In the genomic region with DNA sequence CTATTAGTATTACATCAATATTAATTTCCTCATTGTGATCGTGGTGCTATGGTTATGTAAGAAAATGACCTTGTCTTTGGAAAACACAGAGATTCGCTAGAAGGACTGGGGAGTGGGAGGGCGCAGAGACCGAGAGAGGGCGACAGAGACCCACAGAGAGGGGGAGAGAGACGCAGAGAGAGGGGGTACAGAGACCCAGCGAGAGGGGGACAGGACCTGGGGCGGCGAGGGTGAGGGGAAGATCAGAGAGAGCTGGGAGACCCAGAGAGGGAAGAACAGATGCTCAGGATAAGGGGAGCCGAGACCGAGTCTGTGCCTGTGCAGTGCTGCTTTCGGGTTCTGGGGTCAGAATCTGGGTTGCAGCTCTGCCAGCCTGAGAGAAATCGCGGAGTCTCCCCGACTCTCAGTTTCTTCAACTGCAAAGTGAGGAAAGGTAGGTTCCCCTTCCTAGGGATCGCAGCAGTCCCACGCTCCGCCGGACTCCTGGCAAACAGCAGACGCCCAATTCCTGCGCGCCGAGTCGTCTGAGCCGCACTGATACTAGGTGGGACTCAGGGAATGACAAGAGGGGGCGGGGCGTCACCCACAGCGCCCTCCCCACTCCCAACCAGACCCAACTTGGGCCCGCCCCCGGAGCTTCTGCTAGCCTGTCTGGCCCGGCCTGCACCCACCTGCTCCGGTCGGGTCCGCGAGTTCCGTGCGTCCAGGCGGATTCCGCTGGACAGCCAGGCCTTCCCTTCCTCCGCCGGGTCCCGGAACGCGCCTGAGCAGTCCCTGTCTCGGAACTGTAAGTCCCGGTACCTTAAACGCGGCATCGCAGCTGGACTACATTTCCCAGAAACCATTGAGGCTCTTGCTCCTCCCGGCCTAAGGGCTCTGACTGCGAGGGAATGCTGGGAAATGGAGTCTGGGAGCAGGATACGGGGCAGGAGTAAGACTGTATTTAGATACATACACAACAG, we compare ENCODE assay signal across 9 cellular contexts. TPM values are rescaled to one million over a fixed set of nuclear protein-coding genes. Genes with fewer than 3 reads are reported as not detected.
DNase-seq lines count a peak whose midpoint lies in the region; ATAC-seq, FAIRE-seq and TF ChIP-seq lines count a peak whose summit lies in the region.
"Had no signal": no experiment of that assay in that cellular context is flagged by ENCODE, and none has a peak within 500 bp of the region (broad histone marks: within the 10 kb centered on the region; RNA-seq: fewer than 3 reads in every experiment).

No MANE protein-coding gene starts in this region.

- H3K36me3 ChIP-seq in Caco-2 (ENCODE audit: control insufficient read depth, insufficient read depth, low read length) = no peaks in the 10 kb centered on the region

- no peaks in the 10 kb centered on the region; the same call in 1 of the 2 replicates for H3K4me1 ChIP-seq in Caco-2

- CTCF ChIA-PET in Caco-2 (lab: Charles Lee) = interaction anchor here (0.5 to 2.0 kb wide), 15 partner anchors 8 to 209 kb away, joined by 3 to 23 read pairs (median 4); a partner anchor contains a TSS

- peak overlapping the region; percentile 82 for H3K4me3 Mint-ChIP-seq in Caco-2 (ENCODE audit: unreplicated experiment)
- H3K4me3 Mint-ChIP-seq in activated T-cell treated with anti-CD3 and anti-CD28 coated beads, Interleukin-2, amount 50 U/mL, for 24 hours = peak overlapping the region; percentile 80

- TF ChIP-seq POLR2A in erythroblast (IDR thresholded peaks at IDR 0.05; ENCODE audit: low read length) = no peak

- peaks cover 7% of the 10 kb centered on the region for H3K9me3 Mint-ChIP-seq in Caco-2 (ENCODE audit: unreplicated experiment)
- H3K9me3 Mint-ChIP-seq in activated T-cell treated with anti-CD3 and anti-CD28 coated beads, Interleukin-2, amount 50 U/mL, for 24 hours = no peaks in the 10 kb centered on the region

- POLR2A ChIA-PET in Caco-2 (lab: Charles Lee) = interaction anchor here (0.5 to 0.6 kb wide), 2 partner anchors 181 to 184 kb away, joined by 3 to 4 read pairs; no protein-coding TSS in a partner anchor

- H3K27ac Mint-ChIP-seq in Caco-2 (ENCODE audit: unreplicated experiment) = peak overlapping the region; percentile 50
- H3K27ac Mint-ChIP-seq in activated T-cell treated with anti-CD3 and anti-CD28 coated beads, Interleukin-2, amount 50 U/mL, for 24 hours = peak overlapping the region; percentile 60

- no peaks in the 10 kb centered on the region for H3K36me3 Mint-ChIP-seq in Caco-2 (ENCODE audit: insufficient read depth, unreplicated experiment)
- H3K36me3 Mint-ChIP-seq in activated T-cell treated with anti-CD3 and anti-CD28 coated beads, Interleukin-2, amount 50 U/mL, for 24 hours (ENCODE audit: low read depth) = no peaks in the 10 kb centered on the region

- TSS peak; percentile 74 for BruUV-seq in Caco-2 (replicated peaks; lab: Mats Ljungman, UMichigan)

- no peaks in the 10 kb centered on the region for H3K9me3 ChIP-seq in Caco-2

- no peaks in the 10 kb centered on the region for H3K27me3 ChIP-seq in Caco-2 (replicated peaks; ENCODE audit: control insufficient read depth, insufficient read depth, low read length)

- intact Hi-C loops in Caco-2 (cut with micrococcal nuclease; ENCODE audit: unreplicated experiment) = loop anchor here (2.0 kb wide), 1 partner anchor 55 kb away; a partner anchor contains a TSS

- no peaks in the 10 kb centered on the region for H3K4me1 Mint-ChIP-seq in Caco-2 (ENCODE audit: low read depth, unreplicated experiment)
- peaks cover 7% of the 10 kb centered on the region for H3K4me1 Mint-ChIP-seq in activated T-cell treated with anti-CD3 and anti-CD28 coated beads, Interleukin-2, amount 50 U/mL, for 24 hours (ENCODE audit: low read depth)

- peak; percentile 94 to 96 for DNase-seq in Caco-2
- peak; percentile 81 for DNase-seq in HTR-8/SVneo (ENCODE audit: insufficient read length, low spot score)
- peak; percentile 93 for DNase-seq in OCI-M1 (lab: John Stamatoyannopoulos, UW)
- DNase-seq in activated T-cell treated with anti-CD3 and anti-CD28 coated beads, Interleukin-2, amount 50 U/mL, for 24 hours = peak; percentile 87
- DNase-seq in erythroblast (lab: John Stamatoyannopoulos, UW) = peak; percentile 46 to 79
- DNase-seq in mucosa of gallbladder (ENCODE audit: low spot score) = peak; percentile 89
- DNase-seq in stimulated activated CD8-positive, alpha-beta memory T cell treated with anti-CD3 and anti-CD28 coated beads, Interleukin-2, amount 100 ng/mL, for 48 hours (ENCODE audit: low read depth in 2 of 2) = peak; percentile 47 to 48

- peak; percentile 72 for FAIRE-seq in HTR-8/SVneo (lab: Jason Lieb, UNC)

- TF ChIP-seq CTCF in Caco-2 (IDR thresholded peaks at IDR 0.05; ENCODE audit: insufficient read depth in 1 of 2, low read depth in 1 of 2, low read length in 1 of 2, severe bottlenecking in 1 of 2, unreplicated experiment in 1 of 2) = peak; percentile 40 to 92

- ATAC-seq in GM18868 (IDR thresholded peaks at IDR 0.05; ENCODE audit: unreplicated experiment) = no peak

- peak overlapping the region; percentile 85 for H3K4me3 ChIP-seq in Caco-2 (ENCODE audit: low read depth, low read length)

- peaks cover 2% of the 10 kb centered on the region for H3K27me3 Mint-ChIP-seq in Caco-2 (ENCODE audit: insufficient read depth, unreplicated experiment)
- peaks cover 29% of the 10 kb centered on the region for H3K27me3 Mint-ChIP-seq in activated T-cell treated with anti-CD3 and anti-CD28 coated beads, Interleukin-2, amount 50 U/mL, for 24 hours

RNA-seq across cellular contexts. Expression of a gene that starts 15.3 kb away (rescaled TPM):
- total RNA-seq in Caco-2 (2022) = not detected in 2 replicates
- total RNA-seq in mucosa of gallbladder = not detected
- total RNA-seq: activated CD8-positive, alpha-beta memory T cell treated with anti-CD3 and anti-CD28 coated beads for 36 hours had no signal

RNA-seq across cellular contexts. Expression of a gene that starts 55.7 kb away (rescaled TPM):
- total RNA-seq in Caco-2 (2022) = 78.3 and 89.8 TPM in 2 replicates
- total RNA-seq in mucosa of gallbladder = 91.0 TPM
- total RNA-seq: activated CD8-positive, alpha-beta memory T cell treated with anti-CD3 and anti-CD28 coated beads for 36 hours had no signal
